Comparison of ENCODE assay signal across 29 cellular contexts in the genomic region with DNA sequence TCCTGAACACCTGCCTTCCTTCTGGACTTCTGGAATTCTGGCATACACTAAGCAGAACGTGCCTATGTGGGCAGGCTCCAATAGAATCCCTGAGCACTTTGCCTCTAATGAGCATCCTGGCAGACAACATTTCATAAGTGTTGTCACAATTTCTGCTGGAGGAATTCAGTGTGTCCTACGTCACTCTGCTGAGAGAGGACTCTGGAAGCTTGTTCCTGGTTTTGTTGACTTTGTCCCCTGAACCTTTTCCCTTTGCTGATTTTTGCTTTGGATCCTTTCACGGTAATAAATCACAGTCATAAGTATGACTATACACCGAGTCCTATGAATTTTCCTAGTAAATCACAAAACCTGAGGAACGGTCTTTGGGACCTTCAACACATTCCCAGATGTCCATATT. TPM values are rescaled to one million over a fixed set of nuclear protein-coding genes. Genes with fewer than 3 reads are reported as not detected.
A peak's percentile ranks its signal among the peaks of the same experiment; 100 is the strongest.
DNase-seq lines count a peak whose midpoint lies in the region; ATAC-seq, FAIRE-seq and TF ChIP-seq lines count a peak whose summit lies in the region.
"Had no signal": no experiment of that assay in that cellular context is flagged by ENCODE, and none has a peak within 500 bp of the region (broad histone marks: within the 10 kb centered on the region; RNA-seq: fewer than 3 reads in every experiment).

No MANE protein-coding gene starts in this region.

- CTCF ChIA-PET in HepG2 (lab: Yijun Ruan, JAX; ENCODE audit: low intra/inter-chr PET ratio, low total read pairs): no interaction called here

- H3K9me3 ChIP-seq in HepG2 (ENCODE audit: low read length) (peaks cover 6% of the 10 kb centered on the region; the same call in 1 of the 2 replicates), right lobe of liver (no peaks in the 10 kb centered on the region), colonic mucosa (no peaks in the 10 kb centered on the region), mucosa of descending colon (no peaks in the 10 kb centered on the region)
- H3K9me3 ChIP-seq: BE2C, BLaER1 had no signal

- H3K4me3 ChIP-seq in HepG2 (replicated peaks in 1 of 3; ENCODE audit: insufficient read depth in 1 of 3, low read depth in 2 of 3, low read length in 3 of 3) (no peak overlapping the region), right lobe of liver (no peak overlapping the region), colonic mucosa (no peak overlapping the region), mucosa of descending colon (no peak overlapping the region)
- H3K4me3 ChIP-seq: BLaER1, GM12878 had no signal

- H3K27ac ChIP-seq in HepG2 (ENCODE audit: extremely low read length, insufficient read depth, low read length) (no peak overlapping the region), right lobe of liver (no peak overlapping the region), colonic mucosa (no peak overlapping the region)
- H3K27ac ChIP-seq: 22Rv1, BLaER1 had no signal

- FAIRE-seq in HepG2 (lab: Jason Lieb, UNC): no peak
- FAIRE-seq in frontal cortex (lab: Jason Lieb, UNC): no peak
- FAIRE-seq: GM12878, GM12892 had no signal

- H2AFZ ChIP-seq in HepG2 (ENCODE audit: low read length): no peak overlapping the region

- TF ChIP-seq EP300 in HepG2 (IDR thresholded peaks at IDR 0.05; ENCODE audit: low read depth in 2 of 2, low read length in 2 of 2) (no peak), HepG2 (CRISPR knock-in tag; IDR thresholded peaks at IDR 0.05; ENCODE audit: borderline replicate concordance) (no peak)

- no peaks in the 10 kb centered on the region for H3K79me2 ChIP-seq in HepG2 (ENCODE audit: insufficient read depth, low read length)

- H3K4me2 ChIP-seq in HepG2 (ENCODE audit: low read depth, low read length): no peak overlapping the region
- H3K4me2 ChIP-seq: BLaER1 had no signal

- WGBS in HepG2 (ENCODE audit: low lambda C conversion rate): 10% methylated on average over 3 of the region's 5 CpGs
- 47% methylated on average over 5 of the region's 5 CpGs for WGBS in right lobe of liver (ENCODE audit: insufficient coverage, low coverage, low lambda C conversion rate, missing lambda C conversion rate)

- H3K36me3 ChIP-seq in HepG2 (replicated peaks in 1 of 2; ENCODE audit: control insufficient read depth in 1 of 2, insufficient read depth in 2 of 2, low read length in 2 of 2): no peaks in the 10 kb centered on the region
- H3K36me3 ChIP-seq in right lobe of liver: no peaks in the 10 kb centered on the region
- no peaks in the 10 kb centered on the region for H3K36me3 ChIP-seq in colonic mucosa
- no peaks in the 10 kb centered on the region for H3K36me3 ChIP-seq in mucosa of descending colon (ENCODE audit: low read depth)
- H3K36me3 ChIP-seq: BE2C had no signal

- DNase-seq in HepG2 (ENCODE audit: low spot score): no peak
- DNase-seq in right lobe of liver: no peak
- DNase-seq in colonic mucosa: peak; percentile 20
- no peak for DNase-seq in mucosa of descending colon
- DNase-seq in activated CD4-positive, CD25-positive, alpha-beta regulatory T cell (lab: John Stamatoyannopoulos, UW): no peak
- DNase-seq in frontal cortex (ENCODE audit: low spot score in 2 of 2): no peak
- DNase-seq: ACHN; BE2C; C1 segment of cervical spinal cord; CD4-positive, alpha-beta memory T cell; CD4-positive, CD25-positive, alpha-beta regulatory T cell; CD8-positive, alpha-beta memory T cell; COR-L47; DMS 273 treated with DMSO at 0.1 percent for 48 hours; DMS153; DMS53; DMS79; DND-41; EL; GDM1 had no signal

- TF ChIP-seq POLR2A in HepG2 (IDR thresholded peaks at IDR 0.05; ENCODE audit: insufficient read depth in 1 of 2, low read depth in 2 of 2, low read length in 2 of 2) (no peak), right lobe of liver (IDR thresholded peaks at IDR 0.05) (no peak)

- in situ Hi-C loops in HepG2 (cut with HindIII; ENCODE audit: extremely low pct_ligation_motif_present, low pct_unique_long_range_greater_than_20kb): no loop called here

- no peak for TF ChIP-seq RAD21 in HepG2 (CRISPR knock-in tag; IDR thresholded peaks at IDR 0.05)

- H3K4me1 ChIP-seq in HepG2 (ENCODE audit: insufficient read depth, low read length) (no peaks in the 10 kb centered on the region), right lobe of liver (no peaks in the 10 kb centered on the region), colonic mucosa (no peaks in the 10 kb centered on the region), mucosa of descending colon (ENCODE audit: low read depth) (no peaks in the 10 kb centered on the region)
- H3K4me1 ChIP-seq: BE2C, BLaER1 had no signal

- no peak overlapping the region for H3K9ac ChIP-seq in HepG2 (ENCODE audit: insufficient read depth, low read depth, low read length)
- no peak overlapping the region for H3K9ac ChIP-seq in colonic mucosa (ENCODE audit: low read depth in 2 of 2, low read length in 2 of 2)
- H3K9ac ChIP-seq: BLaER1 had no signal

- ATAC-seq in HepG2 (no peak), right lobe of liver (no peak), mucosa of descending colon (peak; percentile 75), HG03095 (IDR thresholded peaks at IDR 0.05; ENCODE audit: unreplicated experiment) (no peak)
- ATAC-seq: GM12878 had no signal

- no peaks in the 10 kb centered on the region for H4K20me1 ChIP-seq in HepG2 (ENCODE audit: insufficient read depth, low read length)
- H4K20me1 ChIP-seq: BLaER1 had no signal

- TF ChIP-seq CTCF in HepG2 (CRISPR knock-in tag; IDR thresholded peaks at IDR 0.05) (no peak), right lobe of liver (IDR thresholded peaks at IDR 0.05) (no peak), colonic mucosa (IDR thresholded peaks at IDR 0.05) (no peak), mucosa of descending colon (IDR thresholded peaks at IDR 0.05) (no peak)

- H3K27me3 ChIP-seq in HepG2 (ENCODE audit: control insufficient read depth in 1 of 2, insufficient read depth in 2 of 2, low read length in 2 of 2): no peaks in the 10 kb centered on the region
- H3K27me3 ChIP-seq in right lobe of liver: no peaks in the 10 kb centered on the region
- H3K27me3 ChIP-seq in colonic mucosa: no peaks in the 10 kb centered on the region
- H3K27me3 ChIP-seq: BE2C, BLaER1 had no signal

- BruUV-seq in HepG2 (replicated peaks; lab: Mats Ljungman, UMichigan): no TSS peak

- POLR2A ChIA-PET in HepG2 (lab: Yijun Ruan, JAX): no interaction called here

- intact Hi-C loops in HepG2 (cut with micrococcal nuclease; ENCODE audit: unreplicated experiment): no loop called here
- intact Hi-C loops in right lobe of liver (cut with DNase I): no loop called here
- intact Hi-C loops in colonic mucosa (cut with DNase I): no loop called here
- intact Hi-C loops in mucosa of descending colon (cut with DNase I, micrococcal nuclease): no loop called here

TF ChIP-seq in HepG2, 621 proteins besides CTCF, POLR2A, EP300 and RAD21:
- TF ChIP-seq CREB1 (IDR thresholded peaks at IDR 0.05): 0 out of 2 replicates have a peak, but pooled peaks have one; percentile 23
- TF ChIP-seq CREB1 (CRISPR knock-in tag; IDR thresholded peaks at IDR 0.05): no peak
- TF ChIP-seq ARNT2 (CRISPR knock-in tag; IDR thresholded peaks at IDR 0.05; ENCODE audit: low read depth): no peak
- no peak for TF ChIP-seq ZNF615 (CRISPR knock-in tag; IDR thresholded peaks at IDR 0.05; ENCODE audit: borderline replicate concordance)
- TF ChIP-seq KAT7 (CRISPR knock-in tag; IDR thresholded peaks at IDR 0.05; ENCODE audit: borderline replicate concordance): no peak
- TF ChIP-seq HMG20B (CRISPR knock-in tag; conservative IDR thresholded peaks at IDR 0.05): no peak
- TF ChIP-seq FIP1L1 (IDR thresholded peaks at IDR 0.05; ENCODE audit: borderline replicate concordance, insufficient read depth, low read depth, low read length): no peak

RNA-seq across cellular contexts. Expression of a gene that starts 43.2 kb away (rescaled TPM):
- 0.14 and 0.31 TPM in 2 replicates for total RNA-seq in HepG2 (2016; rRNA removed; fragmentation: Illumina TruSeq; extraction: Trizol)
- total RNA-seq in HepG2 (2016; cell fraction: cytosol; rRNA removed; fragmentation: Illumina TruSeq; extraction: Trizol; ENCODE audit: low read depth): 0.26 TPM in 1 of 2 replicates, not detected in the other
- 0.10 and 0.15 TPM in 2 replicates for total RNA-seq in HepG2 (2016; cell fraction: insoluble cytoplasmic fraction; rRNA removed; fragmentation: Illumina TruSeq; extraction: Trizol)
- total RNA-seq in HepG2 (2016; cell fraction: membrane; rRNA removed; fragmentation: Illumina TruSeq; extraction: Trizol): not detected in 2 replicates
- total RNA-seq in HepG2 (2016; cell fraction: nucleus; rRNA removed; fragmentation: Illumina TruSeq; extraction: Trizol): 0.22 and 0.25 TPM in 2 replicates
- polyA plus RNA-seq in HepG2 (2011; rRNA removed): not detected in 2 replicates
- polyA plus RNA-seq in HepG2 (2011; cell fraction: cytosol; rRNA removed): not detected in 2 replicates
- not detected in 2 replicates for polyA plus RNA-seq in HepG2 (2011; cell fraction: nucleus; rRNA removed)
- not detected in 2 replicates for polyA plus RNA-seq in HepG2 (2012)
- polyA plus RNA-seq in HepG2 (2016; cell fraction: cytosol; fragmentation: Illumina TruSeq; extraction: Trizol; ENCODE audit: low read depth): not detected in 2 replicates
- 0.22 TPM in 1 of 2 replicates, not detected in the other for polyA plus RNA-seq in HepG2 (2016; cell fraction: insoluble cytoplasmic fraction; fragmentation: Illumina TruSeq; extraction: Trizol; ENCODE audit: low read depth)
- 0.11 TPM in 1 of 2 replicates, not detected in the other for polyA plus RNA-seq in HepG2 (2016; cell fraction: membrane; fragmentation: Illumina TruSeq; extraction: Trizol; ENCODE audit: low read depth)
- not detected in 2 replicates for polyA plus RNA-seq in HepG2 (2016; cell fraction: nucleus; fragmentation: Illumina TruSeq; extraction: Trizol; ENCODE audit: insufficient read depth, low read depth)
- polyA minus RNA-seq in HepG2 (2011; rRNA and poly(A)+ RNA removed; ENCODE audit: low replicate concordance): 0.26 TPM in 1 of 2 replicates, not detected in the other
- not detected in 2 replicates for polyA minus RNA-seq in HepG2 (2011; cell fraction: cytosol; rRNA and poly(A)+ RNA removed)
- polyA minus RNA-seq in HepG2 (2011; cell fraction: nucleus; rRNA and poly(A)+ RNA removed): 1.1 TPM in 1 of 2 replicates, not detected in the other
- 1 to 10 TPM in 2 of 6 experiments, under 1 TPM in 4; 0.13 to 4.3 (median 0.51) TPM for total RNA-seq in right lobe of liver
- 1 to 10 TPM; 5.8 to 6.9 TPM for total RNA-seq in colonic mucosa
- total RNA-seq in mucosa of descending colon: 10 to 100 TPM in 1 of 3 donors, 1 to 10 TPM in 2; 7.0 to 16.2 (median 7.8) TPM
- 4.5 TPM for total RNA-seq in frontal cortex
- total RNA-seq: A172, A673, Daoy had no signal
- polyA plus RNA-seq: AG04450 had no signal
